27 cellular contexts compared by ENCODE assay signal in the genomic region with DNA sequence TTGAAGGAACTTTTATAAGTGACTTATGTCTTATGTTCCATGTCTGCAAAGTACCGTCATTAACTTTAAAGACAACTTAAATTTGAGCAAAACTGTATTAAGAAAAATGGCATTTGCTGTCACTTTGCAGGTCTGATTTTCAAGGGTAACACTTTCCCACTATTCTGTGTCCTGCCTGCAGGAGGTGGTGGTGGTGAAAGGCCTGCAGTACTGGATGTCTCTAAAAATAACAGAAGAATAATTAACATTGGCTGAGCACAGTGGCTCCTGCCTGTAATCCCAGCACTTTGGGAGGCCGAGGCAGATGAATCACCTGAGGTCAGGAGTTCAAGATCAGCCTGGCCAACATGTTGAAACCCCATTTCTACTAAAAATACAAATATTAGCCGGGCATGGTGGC.
"Had no signal": no experiment of that assay in that cellular context is flagged by ENCODE, and none has a peak within 500 bp of the region (broad histone marks: within the 10 kb centered on the region; RNA-seq: fewer than 3 reads in every experiment).

No MANE protein-coding gene starts in this region.

- H3K9me3 Mint-ChIP-seq: effector memory CD8-positive, alpha-beta T cell; natural killer cell treated with Interleukin-12 subunit alpha and Interleukin-12 subunit beta and Interleukin-15 and Interleukin-18, amount 100 ng/mL, for 72 hours had no signal

- H3K27ac Mint-ChIP-seq: effector memory CD8-positive, alpha-beta T cell; mesothelial cell of epicardium; naive B cell; natural killer cell treated with Interleukin-12 subunit alpha and Interleukin-12 subunit beta and Interleukin-15 and Interleukin-18, amount 100 ng/mL, for 72 hours; stimulated activated naive CD8-positive, alpha-beta T cell treated with anti-CD3 and anti-CD28 coated beads, Interleukin-15, amount 100 ng/mL, for 72 hours; type B pancreatic cell had no signal

- DNase-seq: effector memory CD8-positive, alpha-beta T cell; foreskin fibroblast; gastrocnemius medialis; head of caudate nucleus; left cardiac atrium; left lung; mesenchymal stem cell; mucosa of descending colon; naive B cell; pancreas; stimulated activated CD4-positive, alpha-beta T cell treated with anti-CD3 and anti-CD28 coated beads, Interleukin-12 subunit alpha, Interleukin-12 subunit beta, amount 100 ng/mL, for 4 hours; stimulated activated CD4-positive, alpha-beta T cell treated with anti-CD3 and anti-CD28 coated beads, Interleukin-1b, Interleukin-23, amount 100 ng/mL, for 48 hours; stimulated activated CD4-positive, alpha-beta T cell treated with anti-CD3 and anti-CD28 coated beads, Interleukin-4, amount 100 ng/mL, for 1 hour; stimulated activated CD8-positive, alpha-beta memory T cell treated with anti-CD3 and anti-CD28 coated beads, Interleukin-4, amount 100 ng/mL, for 48 hours; stimulated activated naive CD4-positive, alpha-beta T cell; stimulated activated naive CD8-positive, alpha-beta T cell treated with anti-CD3 and anti-CD28 coated beads, Interleukin-15, amount 100 ng/mL, for 72 hours had no signal

- H3K36me3 ChIP-seq: gastrocnemius medialis, left lung, neutrophil, pancreas, right atrium auricular region, suprapubic skin had no signal

- H3K36me3 Mint-ChIP-seq: mesothelial cell of epicardium; natural killer cell treated with Interleukin-12 subunit alpha and Interleukin-12 subunit beta and Interleukin-15 and Interleukin-18, amount 100 ng/mL, for 72 hours; type B pancreatic cell had no signal

- H3K4me1 ChIP-seq: gastrocnemius medialis, left lung, pancreas, right atrium auricular region, suprapubic skin had no signal

- H3K27ac ChIP-seq: coronary artery, gastrocnemius medialis, left lung, neutrophil, pancreas, right atrium auricular region, suprapubic skin had no signal

- H3K4me3 Mint-ChIP-seq: effector memory CD8-positive, alpha-beta T cell; mesothelial cell of epicardium; naive B cell; natural killer cell treated with Interleukin-12 subunit alpha and Interleukin-12 subunit beta and Interleukin-15 and Interleukin-18, amount 100 ng/mL, for 72 hours; neural crest cell; stimulated activated naive CD8-positive, alpha-beta T cell treated with anti-CD3 and anti-CD28 coated beads, Interleukin-15, amount 100 ng/mL, for 72 hours; type B pancreatic cell had no signal

- H3K9me3 ChIP-seq: gastrocnemius medialis, left lung, mucosa of descending colon, neutrophil, pancreas, right atrium auricular region, suprapubic skin had no signal

- H3K27me3 Mint-ChIP-seq: stimulated activated naive CD8-positive, alpha-beta T cell treated with anti-CD3 and anti-CD28 coated beads, Interleukin-15, amount 100 ng/mL, for 72 hours had no signal

- H3K4me3 ChIP-seq: coronary artery, gastrocnemius medialis, left lung, mucosa of descending colon, pancreas, right atrium auricular region, smooth muscle cell, suprapubic skin had no signal

- H3K4me1 Mint-ChIP-seq: mesothelial cell of epicardium; naive B cell; neural crest cell; stimulated activated naive CD8-positive, alpha-beta T cell treated with anti-CD3 and anti-CD28 coated beads, Interleukin-15, amount 100 ng/mL, for 72 hours had no signal

- ATAC-seq: effector memory CD8-positive, alpha-beta T cell; esophagus mucosa; gastrocnemius medialis; left cardiac atrium; left lung; mucosa of descending colon; natural killer cell treated with Interleukin-12 subunit alpha and Interleukin-12 subunit beta and Interleukin-15 and Interleukin-18, amount 100 ng/mL, for 72 hours; pancreas; sciatic nerve; stimulated activated naive CD8-positive, alpha-beta T cell treated with anti-CD3 and anti-CD28 coated beads, Interleukin-15, amount 100 ng/mL, for 72 hours had no signal

- H3K27me3 ChIP-seq: left lung, pancreas, right atrium auricular region had no signal

- H3K4me2 ChIP-seq: smooth muscle cell had no signal
